In the genomic region with DNA sequence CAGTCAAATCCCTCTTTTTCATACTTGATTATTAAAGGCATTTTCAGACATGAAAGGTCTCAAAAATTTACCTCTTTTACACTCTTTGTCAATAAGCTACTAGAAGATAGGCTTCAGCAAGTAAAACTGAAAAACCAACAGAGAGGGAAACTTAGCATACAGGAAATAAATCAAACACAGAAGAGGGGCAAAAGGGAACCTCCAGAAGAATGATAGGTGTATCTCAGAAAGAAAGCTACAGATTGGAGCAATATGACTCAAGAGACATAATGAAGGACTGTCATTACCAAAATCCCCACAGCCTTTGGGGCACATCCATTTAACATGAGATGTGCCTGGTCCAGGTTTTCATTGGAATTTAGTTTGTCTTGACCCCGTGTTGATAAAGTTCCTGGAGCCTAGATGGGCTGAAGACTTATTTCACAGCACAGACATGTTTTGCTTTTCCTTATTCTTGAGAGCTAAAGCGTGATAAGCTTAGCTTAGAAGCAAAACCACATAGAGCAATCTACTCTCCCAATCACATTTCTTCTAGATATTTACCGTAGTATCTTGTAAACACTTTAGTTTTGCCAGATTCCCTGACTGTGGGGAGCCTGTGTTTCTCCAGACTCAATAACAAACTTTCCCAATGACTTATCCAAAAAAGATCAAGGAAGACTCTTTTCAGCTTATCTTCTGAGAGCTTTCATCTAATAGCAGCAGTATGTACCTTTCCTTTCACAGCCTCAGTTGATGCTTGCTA, we compare ENCODE assay signal across 10 cellular contexts.
DNase-seq lines count a peak whose midpoint lies in the region; ATAC-seq and TF ChIP-seq lines count a peak whose summit lies in the region.
"Had no signal": no experiment of that assay in that cellular context is flagged by ENCODE, and none has a peak within 500 bp of the region (broad histone marks: within the 10 kb centered on the region; RNA-seq: fewer than 3 reads in every experiment).

No MANE protein-coding gene starts in this region.

- peaks cover 22% of the 10 kb centered on the region for H3K36me3 Mint-ChIP-seq in central memory CD8-positive, alpha-beta T cell (ENCODE audit: insufficient read depth)

- peaks cover 30% of the 10 kb centered on the region for H3K4me1 Mint-ChIP-seq in central memory CD8-positive, alpha-beta T cell

- in situ Hi-C loops in GM13977 (cut with MboI; ENCODE audit: low pct_unique_long_range_greater_than_20kb, low sequenced_read_pairs, unreplicated experiment) (no loop called here), KBM-7 (cut with MboI; ENCODE audit: low pct_unique_long_range_greater_than_20kb, low sequenced_read_pairs) (no loop called here)

- no peak overlapping the region for H3K4me3 Mint-ChIP-seq in central memory CD8-positive, alpha-beta T cell

- H3K27me3 Mint-ChIP-seq in central memory CD8-positive, alpha-beta T cell, result no peaks in the 10 kb centered on the region

- H3K27ac Mint-ChIP-seq in central memory CD8-positive, alpha-beta T cell (ENCODE audit: low read depth), result peak overlapping the region; percentile 79

- H3K9me3 Mint-ChIP-seq in central memory CD8-positive, alpha-beta T cell, result no peaks in the 10 kb centered on the region

- peak; percentile 42 for DNase-seq in GM13977 (ENCODE audit: low spot score)
- DNase-seq in central memory CD8-positive, alpha-beta T cell (ENCODE audit: low spot score in 2 of 2), result no peak
- DNase-seq in KBM-7, result no peak
- DNase-seq in nucleus accumbens (lab: John Stamatoyannopoulos, UW), result no peak
- no peak for DNase-seq in putamen (ENCODE audit: low spot score)
- no peak for DNase-seq in NCI-H2107 (lab: John Stamatoyannopoulos, UW)
- DNase-seq: activated gamma-delta T cell treated with Interleukin-2 at 50 U/mL for 16 hours, NCI-H82 had no signal

- ATAC-seq in GM21515 (IDR thresholded peaks at IDR 0.05; ENCODE audit: unreplicated experiment) (peak; percentile 76), HG03354 (IDR thresholded peaks at IDR 0.05; ENCODE audit: poor library complexity, severe bottlenecking, unreplicated experiment) (peak; percentile 80)
- ATAC-seq in central memory CD8-positive, alpha-beta T cell (replicated peaks; ENCODE audit: extremely low read depth, poor library complexity, severe bottlenecking), result peak; percentile 43

- no peak for TF ChIP-seq CTCF in GM13977 (IDR thresholded peaks at IDR 0.05; ENCODE audit: extremely low read depth, insufficient read depth, missing control alignments)
